ENCODE assay signal across 11 cellular contexts in genomic region chr22:32661296-32661695, GRCh38.
DNase-seq lines count a peak whose midpoint lies in the region; ATAC-seq and TF ChIP-seq lines count a peak whose summit lies in the region.
"Had no signal": no experiment of that assay in that cellular context is flagged by ENCODE, and none has a peak within 500 bp of the region (broad histone marks: within the 10 kb centered on the region; RNA-seq: fewer than 3 reads in every experiment).

No MANE protein-coding gene starts in this region.

- H3K14ac ChIP-seq in trophoblast cell (ENCODE audit: low read length), result peak overlapping the region; percentile 65

- H3K9me3 ChIP-seq in trophoblast cell (ENCODE audit: insufficient read depth, low read depth, low read length), result no peaks in the 10 kb centered on the region

- H3K27ac ChIP-seq in trophoblast cell (ENCODE audit: low read depth, low read length), result peak overlapping the region; percentile 82

- peak overlapping the region; percentile 24 for H2BK5ac ChIP-seq in trophoblast cell (ENCODE audit: low read depth, low read length, poor library complexity)

- H2AFZ ChIP-seq in trophoblast cell (ENCODE audit: insufficient read depth, low read length, poor library complexity), result no peak overlapping the region

- no CpG with 5 or more reads among the region's 8 CpGs for WGBS in trophoblast cell (ENCODE audit: extremely low coverage, insufficient coverage, insufficient read length)

- H3K79me2 ChIP-seq in trophoblast cell (ENCODE audit: control insufficient read depth, insufficient read depth, low read length, poor library complexity), result no peaks in the 10 kb centered on the region

- peaks cover 14% of the 10 kb centered on the region for H3K79me1 ChIP-seq in trophoblast cell (ENCODE audit: low read length)

- H3K9ac ChIP-seq in trophoblast cell (ENCODE audit: low read length), result no peak overlapping the region

- peak overlapping the region; percentile 49 for H2AK5ac ChIP-seq in trophoblast cell (ENCODE audit: low read length)

- H3K18ac ChIP-seq in trophoblast cell (ENCODE audit: low read length), result peak overlapping the region; percentile 10

- peak overlapping the region; percentile 19 for H3K4ac ChIP-seq in trophoblast cell (ENCODE audit: low read depth, low read length)

- H3K4me1 ChIP-seq in trophoblast cell (ENCODE audit: control insufficient read depth in 1 of 2, insufficient read depth in 2 of 2, low read length in 2 of 2), result peaks cover 12% of the 10 kb centered on the region in 2 experiments

- no peaks in the 10 kb centered on the region for H3K36me3 ChIP-seq in trophoblast cell (ENCODE audit: control insufficient read depth in 1 of 2, insufficient read depth in 2 of 2, low read length in 2 of 2)

- peak overlapping the region; percentile 41 for H4K8ac ChIP-seq in trophoblast cell (ENCODE audit: low read depth, low read length)

- ATAC-seq in SK-N-SH treated with all-trans-retinoic acid at 6 μM for 48 hours, result peak; percentile 79
- no peak for ATAC-seq in GM19463 (IDR thresholded peaks at IDR 0.05; ENCODE audit: unreplicated experiment)
- ATAC-seq: natural killer cell had no signal

- peak overlapping the region; percentile 81 for H4K91ac ChIP-seq in trophoblast cell (ENCODE audit: low read depth, low read length)

- peak overlapping the region; percentile 70 for H2BK120ac ChIP-seq in trophoblast cell (ENCODE audit: insufficient read depth, low read length, poor library complexity)

- no peak overlapping the region for H3K4me3 ChIP-seq in trophoblast cell (ENCODE audit: low read depth, low read length)

- no peaks in the 10 kb centered on the region for H3K27me3 ChIP-seq in trophoblast cell (ENCODE audit: insufficient read depth, low read length)

- TF ChIP-seq CTCF in AG09319 (IDR thresholded peaks at IDR 0.05; ENCODE audit: low read depth, low read length), result no peak

- H2BK12ac ChIP-seq in trophoblast cell (ENCODE audit: low read length), result peak overlapping the region; percentile 93

- no peak overlapping the region for H3K23ac ChIP-seq in trophoblast cell (ENCODE audit: low read length)

- H3K4me2 ChIP-seq in trophoblast cell (ENCODE audit: low read length), result peak overlapping the region; percentile 4

- DNase-seq in AG09319 (ENCODE audit: extremely low read depth, low read depth) (peak; percentile 70), foreskin melanocyte (peak; percentile 96), trophoblast cell (peak; percentile 75), cerebellar cortex (ENCODE audit: low spot score) (no peak), NCI-H1048 (lab: John Stamatoyannopoulos, UW) (no peak)
- DNase-seq in activated CD4-positive, alpha-beta T cell treated with anti-CD3 and anti-CD28 coated beads, Interleukin-2, amount 50 U/mL, for 48 hours, result no peak
- DNase-seq: activated naive CD4-positive, alpha-beta T cell treated with anti-CD3 and anti-CD28 coated beads, Interleukin-2, amount 10 ng/mL, durations not matched to agents 7 days and 5 days; natural killer cell; NCI-H748 treated with DMSO at 0.1 percent for 48 hours had no signal

- H4K12ac ChIP-seq in trophoblast cell (ENCODE audit: low read depth, low read length), result no peak overlapping the region

TF ChIP-seq in SK-N-SH treated with all-trans-retinoic acid at 6 μM for 48 hours, 23 proteins besides CTCF, POLR2A, EP300 and RAD21:
- TF ChIP-seq TOX (CRISPR knock-in tag; IDR thresholded peaks at IDR 0.05; ENCODE audit: borderline replicate concordance), result no peak
- no peak for TF ChIP-seq ZFP3 (CRISPR knock-in tag; IDR thresholded peaks at IDR 0.05)
- no peak for TF ChIP-seq ISL1 (CRISPR knock-in tag; IDR thresholded peaks at IDR 0.05)
- TF ChIP-seq, protein P1, sequence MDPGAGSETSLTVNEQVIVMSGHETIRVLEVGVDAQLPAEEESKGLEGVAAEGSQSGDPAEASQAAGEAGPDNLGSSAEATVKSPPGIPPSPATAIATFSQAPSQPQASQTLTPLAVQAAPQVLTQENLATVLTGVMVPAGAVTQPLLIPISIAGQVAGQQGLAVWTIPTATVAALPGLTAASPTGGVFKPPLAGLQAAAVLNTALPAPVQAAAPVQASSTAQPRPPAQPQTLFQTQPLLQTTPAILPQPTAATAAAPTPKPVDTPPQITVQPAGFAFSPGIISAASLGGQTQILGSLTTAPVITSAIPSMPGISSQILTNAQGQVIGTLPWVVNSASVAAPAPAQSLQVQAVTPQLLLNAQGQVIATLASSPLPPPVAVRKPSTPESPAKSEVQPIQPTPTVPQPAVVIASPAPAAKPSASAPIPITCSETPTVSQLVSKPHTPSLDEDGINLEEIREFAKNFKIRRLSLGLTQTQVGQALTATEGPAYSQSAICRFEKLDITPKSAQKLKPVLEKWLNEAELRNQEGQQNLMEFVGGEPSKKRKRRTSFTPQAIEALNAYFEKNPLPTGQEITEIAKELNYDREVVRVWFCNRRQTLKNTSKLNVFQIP (CRISPR knock-in tag; IDR thresholded peaks at IDR 0.05; ENCODE audit: borderline replicate concordance, low read depth), result no peak
- no peak for TF ChIP-seq ZC3H10 (CRISPR knock-in tag; IDR thresholded peaks at IDR 0.05)
- no peak for TF ChIP-seq ESRRG (CRISPR knock-in tag; IDR thresholded peaks at IDR 0.05)
- TF ChIP-seq, protein P2, sequence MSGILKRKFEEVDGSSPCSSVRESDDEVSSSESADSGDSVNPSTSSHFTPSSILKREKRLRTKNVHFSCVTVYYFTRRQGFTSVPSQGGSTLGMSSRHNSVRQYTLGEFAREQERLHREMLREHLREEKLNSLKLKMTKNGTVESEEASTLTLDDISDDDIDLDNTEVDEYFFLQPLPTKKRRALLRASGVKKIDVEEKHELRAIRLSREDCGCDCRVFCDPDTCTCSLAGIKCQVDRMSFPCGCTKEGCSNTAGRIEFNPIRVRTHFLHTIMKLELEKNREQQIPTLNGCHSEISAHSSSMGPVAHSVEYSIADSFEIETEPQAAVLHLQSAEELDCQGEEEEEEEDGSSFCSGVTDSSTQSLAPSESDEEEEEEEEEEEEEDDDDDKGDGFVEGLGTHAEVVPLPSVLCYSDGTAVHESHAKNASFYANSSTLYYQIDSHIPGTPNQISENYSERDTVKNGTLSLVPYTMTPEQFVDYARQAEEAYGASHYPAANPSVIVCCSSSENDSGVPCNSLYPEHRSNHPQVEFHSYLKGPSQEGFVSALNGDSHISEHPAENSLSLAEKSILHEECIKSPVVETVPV (CRISPR knock-in tag; IDR thresholded peaks at IDR 0.05), result no peak

Comparison
In these comparisons a context has a peak if more than half of its experiments do, and no peak if none do; other contexts are left out.
1. DNase-seq: peak in AG09319 (single experiment), foreskin melanocyte (single experiment) and trophoblast cell (2 of 2); none in activated CD4-positive, alpha-beta T cell treated with anti-CD3 and anti-CD28 coated beads, Interleukin-2, amount 50 U/mL, for 48 hours (0 of 2), cerebellar cortex (single experiment) and NCI-H1048 (single experiment).